In the genomic region with DNA sequence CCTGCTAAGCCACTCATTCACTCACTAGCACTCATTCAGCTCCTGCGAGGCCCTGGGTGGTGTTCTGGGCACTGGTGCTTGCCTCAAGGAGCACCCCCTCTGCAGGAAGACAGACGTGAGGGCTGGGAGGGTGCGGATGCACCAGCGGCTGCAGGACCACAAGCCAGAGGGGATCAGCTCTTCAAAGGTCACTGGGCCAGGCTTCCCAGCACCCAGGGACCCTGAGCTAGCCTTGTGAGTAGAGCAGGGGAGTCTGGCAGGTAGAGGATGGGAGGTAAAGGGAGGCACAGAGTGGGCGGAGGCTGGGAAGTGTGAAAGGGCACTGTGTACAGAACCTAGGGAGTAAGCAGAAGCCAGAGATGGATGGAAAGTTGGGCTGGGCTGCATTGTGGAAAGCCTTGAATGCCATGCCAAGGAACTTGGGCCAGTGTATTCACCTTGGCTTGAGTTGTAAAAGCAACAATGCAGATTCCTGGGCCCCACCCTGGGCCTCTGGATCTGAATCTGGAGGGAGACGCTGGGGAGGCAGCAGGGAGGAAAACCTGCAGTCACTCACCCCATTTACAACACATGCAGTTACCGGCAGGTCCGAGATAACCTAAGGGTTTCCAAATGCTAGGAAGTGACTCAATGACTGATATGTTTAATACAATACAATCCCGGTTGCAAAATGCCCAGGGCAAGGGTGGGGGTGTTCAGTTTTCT, we compare ENCODE assay signal across 1 cellular context.
TF ChIP-seq lines count a peak whose summit lies in the region.

No MANE protein-coding gene starts in this region.

TF ChIP-seq in GM12878, 131 proteins besides CTCF, POLR2A, EP300 and RAD21 (continued from another document and continues in another):
- TF ChIP-seq, protein P1, sequence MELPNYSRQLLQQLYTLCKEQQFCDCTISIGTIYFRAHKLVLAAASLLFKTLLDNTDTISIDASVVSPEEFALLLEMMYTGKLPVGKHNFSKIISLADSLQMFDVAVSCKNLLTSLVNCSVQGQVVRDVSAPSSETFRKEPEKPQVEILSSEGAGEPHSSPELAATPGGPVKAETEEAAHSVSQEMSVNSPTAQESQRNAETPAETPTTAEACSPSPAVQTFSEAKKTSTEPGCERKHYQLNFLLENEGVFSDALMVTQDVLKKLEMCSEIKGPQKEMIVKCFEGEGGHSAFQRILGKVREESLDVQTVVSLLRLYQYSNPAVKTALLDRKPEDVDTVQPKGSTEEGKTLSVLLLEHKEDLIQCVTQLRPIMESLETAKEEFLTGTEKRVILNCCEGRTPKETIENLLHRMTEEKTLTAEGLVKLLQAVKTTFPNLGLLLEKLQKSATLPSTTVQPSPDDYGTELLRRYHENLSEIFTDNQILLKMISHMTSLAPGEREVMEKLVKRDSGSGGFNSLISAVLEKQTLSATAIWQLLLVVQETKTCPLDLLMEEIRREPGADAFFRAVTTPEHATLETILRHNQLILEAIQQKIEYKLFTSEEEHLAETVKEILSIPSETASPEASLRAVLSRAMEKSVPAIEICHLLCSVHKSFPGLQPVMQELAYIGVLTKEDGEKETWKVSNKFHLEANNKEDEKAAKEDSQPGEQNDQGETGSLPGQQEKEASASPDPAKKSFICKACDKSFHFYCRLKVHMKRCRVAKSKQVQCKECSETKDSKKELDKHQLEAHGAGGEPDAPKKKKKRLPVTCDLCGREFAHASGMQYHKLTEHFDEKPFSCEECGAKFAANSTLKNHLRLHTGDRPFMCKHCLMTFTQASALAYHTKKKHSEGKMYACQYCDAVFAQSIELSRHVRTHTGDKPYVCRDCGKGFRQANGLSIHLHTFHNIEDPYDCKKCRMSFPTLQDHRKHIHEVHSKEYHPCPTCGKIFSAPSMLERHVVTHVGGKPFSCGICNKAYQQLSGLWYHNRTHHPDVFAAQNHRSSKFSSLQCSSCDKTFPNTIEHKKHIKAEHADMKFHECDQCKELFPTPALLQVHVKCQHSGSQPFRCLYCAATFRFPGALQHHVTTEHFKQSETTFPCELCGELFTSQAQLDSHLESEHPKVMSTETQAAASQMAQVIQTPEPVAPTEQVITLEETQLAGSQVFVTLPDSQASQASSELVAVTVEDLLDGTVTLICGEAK (IDR thresholded peaks at IDR 0.05; ENCODE audit: borderline replicate concordance), result no peak
- TF ChIP-seq, protein P2, sequence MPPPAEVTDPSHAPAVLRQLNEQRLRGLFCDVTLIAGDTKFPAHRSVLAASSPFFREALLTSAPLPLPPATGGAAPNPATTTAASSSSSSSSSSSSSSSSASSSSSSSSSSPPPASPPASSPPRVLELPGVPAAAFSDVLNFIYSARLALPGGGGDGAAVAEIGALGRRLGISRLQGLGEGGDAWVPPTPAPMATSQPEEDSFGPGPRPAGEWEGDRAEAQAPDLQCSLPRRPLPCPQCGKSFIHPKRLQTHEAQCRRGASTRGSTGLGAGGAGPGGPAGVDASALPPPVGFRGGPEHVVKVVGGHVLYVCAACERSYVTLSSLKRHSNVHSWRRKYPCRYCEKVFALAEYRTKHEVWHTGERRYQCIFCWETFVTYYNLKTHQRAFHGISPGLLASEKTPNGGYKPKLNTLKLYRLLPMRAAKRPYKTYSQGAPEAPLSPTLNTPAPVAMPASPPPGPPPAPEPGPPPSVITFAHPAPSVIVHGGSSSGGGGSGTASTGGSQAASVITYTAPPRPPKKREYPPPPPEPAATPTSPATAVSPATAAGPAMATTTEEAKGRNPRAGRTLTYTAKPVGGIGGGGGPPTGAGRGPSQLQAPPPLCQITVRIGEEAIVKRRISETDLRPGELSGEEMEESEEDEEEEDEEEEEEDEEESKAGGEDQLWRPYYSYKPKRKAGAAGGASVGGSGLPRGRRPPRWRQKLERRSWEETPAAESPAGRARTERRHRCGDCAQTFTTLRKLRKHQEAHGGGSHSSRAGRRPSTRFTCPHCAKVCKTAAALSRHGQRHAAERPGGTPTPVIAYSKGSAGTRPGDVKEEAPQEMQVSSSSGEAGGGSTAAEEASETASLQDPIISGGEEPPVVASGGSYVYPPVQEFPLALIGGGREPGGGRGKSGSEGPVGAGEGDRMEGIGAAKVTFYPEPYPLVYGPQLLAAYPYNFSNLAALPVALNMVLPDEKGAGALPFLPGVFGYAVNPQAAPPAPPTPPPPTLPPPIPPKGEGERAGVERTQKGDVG (CRISPR knock-in tag; IDR thresholded peaks at IDR 0.05), result no peak
- TF ChIP-seq IKZF1 (conservative IDR thresholded peaks at IDR 0.05) (peak; percentile 32; the same call in 1 of the 2 replicates), RBBP5 (conservative IDR thresholded peaks at IDR 0.05) (no peak), CREM (IDR thresholded peaks at IDR 0.05; ENCODE audit: low read depth) (no peak), IRF4 (IDR thresholded peaks at IDR 0.05; ENCODE audit: low read depth, low read length) (no peak), SMC3 (IDR thresholded peaks at IDR 0.05; ENCODE audit: borderline replicate concordance, low read length) (no peak), CBX5 (IDR thresholded peaks at IDR 0.05; ENCODE audit: low read depth) (no peak), FOXM1 (IDR thresholded peaks at IDR 0.05; ENCODE audit: low read depth, low read length) (no peak), RAD51 (IDR thresholded peaks at IDR 0.05) (no peak), EGR1 (IDR thresholded peaks at IDR 0.05; ENCODE audit: borderline replicate concordance in 1 of 2, low read depth in 2 of 2, low read length in 2 of 2) (no peak), GATAD2B (conservative IDR thresholded peaks at IDR 0.05; ENCODE audit: low read depth) (0 out of 2 replicates have a peak, but pooled peaks have one; percentile 17), KAT2A (conservative IDR thresholded peaks at IDR 0.05; ENCODE audit: control insufficient read depth, low read depth, low read length) (no peak), SREBF1 (IDR thresholded peaks at IDR 0.05; ENCODE audit: low read length) (no peak), CREB1 (IDR thresholded peaks at IDR 0.05; ENCODE audit: low read depth) (no peak), YY1 (IDR thresholded peaks at IDR 0.05; ENCODE audit: low read depth, low read length) (no peak), BRCA1 (IDR thresholded peaks at IDR 0.05; ENCODE audit: low read depth, low read length) (no peak), TCF3 (IDR thresholded peaks at IDR 0.05; ENCODE audit: borderline replicate concordance, insufficient read depth, low read depth, low read length) (no peak)
- TF ChIP-seq, protein P3, sequence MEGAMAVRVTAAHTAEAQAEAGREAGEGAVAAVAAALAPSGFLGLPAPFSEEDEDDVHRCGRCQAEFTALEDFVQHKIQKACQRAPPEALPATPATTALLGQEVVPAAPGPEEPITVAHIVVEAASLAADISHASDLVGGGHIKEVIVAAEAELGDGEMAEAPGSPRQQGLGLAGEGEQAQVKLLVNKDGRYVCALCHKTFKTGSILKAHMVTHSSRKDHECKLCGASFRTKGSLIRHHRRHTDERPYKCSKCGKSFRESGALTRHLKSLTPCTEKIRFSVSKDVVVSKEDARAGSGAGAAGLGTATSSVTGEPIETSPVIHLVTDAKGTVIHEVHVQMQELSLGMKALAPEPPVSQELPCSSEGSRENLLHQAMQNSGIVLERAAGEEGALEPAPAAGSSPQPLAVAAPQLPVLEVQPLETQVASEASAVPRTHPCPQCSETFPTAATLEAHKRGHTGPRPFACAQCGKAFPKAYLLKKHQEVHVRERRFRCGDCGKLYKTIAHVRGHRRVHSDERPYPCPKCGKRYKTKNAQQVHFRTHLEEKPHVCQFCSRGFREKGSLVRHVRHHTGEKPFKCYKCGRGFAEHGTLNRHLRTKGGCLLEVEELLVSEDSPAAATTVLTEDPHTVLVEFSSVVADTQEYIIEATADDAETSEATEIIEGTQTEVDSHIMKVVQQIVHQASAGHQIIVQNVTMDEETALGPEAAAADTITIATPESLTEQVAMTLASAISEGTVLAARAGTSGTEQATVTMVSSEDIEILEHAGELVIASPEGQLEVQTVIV (IDR thresholded peaks at IDR 0.05; ENCODE audit: borderline replicate concordance, partially characterized antibody), result no peak
- TF ChIP-seq, protein P4, sequence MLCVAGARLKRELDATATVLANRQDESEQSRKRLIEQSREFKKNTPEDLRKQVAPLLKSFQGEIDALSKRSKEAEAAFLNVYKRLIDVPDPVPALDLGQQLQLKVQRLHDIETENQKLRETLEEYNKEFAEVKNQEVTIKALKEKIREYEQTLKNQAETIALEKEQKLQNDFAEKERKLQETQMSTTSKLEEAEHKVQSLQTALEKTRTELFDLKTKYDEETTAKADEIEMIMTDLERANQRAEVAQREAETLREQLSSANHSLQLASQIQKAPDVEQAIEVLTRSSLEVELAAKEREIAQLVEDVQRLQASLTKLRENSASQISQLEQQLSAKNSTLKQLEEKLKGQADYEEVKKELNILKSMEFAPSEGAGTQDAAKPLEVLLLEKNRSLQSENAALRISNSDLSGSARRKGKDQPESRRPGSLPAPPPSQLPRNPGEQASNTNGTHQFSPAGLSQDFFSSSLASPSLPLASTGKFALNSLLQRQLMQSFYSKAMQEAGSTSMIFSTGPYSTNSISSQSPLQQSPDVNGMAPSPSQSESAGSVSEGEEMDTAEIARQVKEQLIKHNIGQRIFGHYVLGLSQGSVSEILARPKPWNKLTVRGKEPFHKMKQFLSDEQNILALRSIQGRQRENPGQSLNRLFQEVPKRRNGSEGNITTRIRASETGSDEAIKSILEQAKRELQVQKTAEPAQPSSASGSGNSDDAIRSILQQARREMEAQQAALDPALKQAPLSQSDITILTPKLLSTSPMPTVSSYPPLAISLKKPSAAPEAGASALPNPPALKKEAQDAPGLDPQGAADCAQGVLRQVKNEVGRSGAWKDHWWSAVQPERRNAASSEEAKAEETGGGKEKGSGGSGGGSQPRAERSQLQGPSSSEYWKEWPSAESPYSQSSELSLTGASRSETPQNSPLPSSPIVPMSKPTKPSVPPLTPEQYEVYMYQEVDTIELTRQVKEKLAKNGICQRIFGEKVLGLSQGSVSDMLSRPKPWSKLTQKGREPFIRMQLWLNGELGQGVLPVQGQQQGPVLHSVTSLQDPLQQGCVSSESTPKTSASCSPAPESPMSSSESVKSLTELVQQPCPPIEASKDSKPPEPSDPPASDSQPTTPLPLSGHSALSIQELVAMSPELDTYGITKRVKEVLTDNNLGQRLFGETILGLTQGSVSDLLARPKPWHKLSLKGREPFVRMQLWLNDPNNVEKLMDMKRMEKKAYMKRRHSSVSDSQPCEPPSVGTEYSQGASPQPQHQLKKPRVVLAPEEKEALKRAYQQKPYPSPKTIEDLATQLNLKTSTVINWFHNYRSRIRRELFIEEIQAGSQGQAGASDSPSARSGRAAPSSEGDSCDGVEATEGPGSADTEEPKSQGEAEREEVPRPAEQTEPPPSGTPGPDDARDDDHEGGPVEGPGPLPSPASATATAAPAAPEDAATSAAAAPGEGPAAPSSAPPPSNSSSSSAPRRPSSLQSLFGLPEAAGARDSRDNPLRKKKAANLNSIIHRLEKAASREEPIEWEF (IDR thresholded peaks at IDR 0.05; ENCODE audit: insufficient replicate concordance, low read depth, low read length), result no peak
- TF ChIP-seq, protein P5, sequence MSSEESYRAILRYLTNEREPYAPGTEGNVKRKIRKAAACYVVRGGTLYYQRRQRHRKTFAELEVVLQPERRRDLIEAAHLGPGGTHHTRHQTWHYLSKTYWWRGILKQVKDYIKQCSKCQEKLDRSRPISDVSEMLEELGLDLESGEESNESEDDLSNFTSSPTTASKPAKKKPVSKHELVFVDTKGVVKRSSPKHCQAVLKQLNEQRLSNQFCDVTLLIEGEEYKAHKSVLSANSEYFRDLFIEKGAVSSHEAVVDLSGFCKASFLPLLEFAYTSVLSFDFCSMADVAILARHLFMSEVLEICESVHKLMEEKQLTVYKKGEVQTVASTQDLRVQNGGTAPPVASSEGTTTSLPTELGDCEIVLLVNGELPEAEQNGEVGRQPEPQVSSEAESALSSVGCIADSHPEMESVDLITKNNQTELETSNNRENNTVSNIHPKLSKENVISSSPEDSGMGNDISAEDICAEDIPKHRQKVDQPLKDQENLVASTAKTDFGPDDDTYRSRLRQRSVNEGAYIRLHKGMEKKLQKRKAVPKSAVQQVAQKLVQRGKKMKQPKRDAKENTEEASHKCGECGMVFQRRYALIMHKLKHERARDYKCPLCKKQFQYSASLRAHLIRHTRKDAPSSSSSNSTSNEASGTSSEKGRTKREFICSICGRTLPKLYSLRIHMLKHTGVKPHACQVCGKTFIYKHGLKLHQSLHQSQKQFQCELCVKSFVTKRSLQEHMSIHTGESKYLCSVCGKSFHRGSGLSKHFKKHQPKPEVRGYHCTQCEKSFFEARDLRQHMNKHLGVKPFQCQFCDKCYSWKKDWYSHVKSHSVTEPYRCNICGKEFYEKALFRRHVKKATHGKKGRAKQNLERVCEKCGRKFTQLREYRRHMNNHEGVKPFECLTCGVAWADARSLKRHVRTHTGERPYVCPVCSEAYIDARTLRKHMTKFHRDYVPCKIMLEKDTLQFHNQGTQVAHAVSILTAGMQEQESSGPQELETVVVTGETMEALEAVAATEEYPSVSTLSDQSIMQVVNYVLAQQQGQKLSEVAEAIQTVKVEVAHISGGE (CRISPR knock-in tag; IDR thresholded peaks at IDR 0.05), result no peak
- TF ChIP-seq, protein P6, sequence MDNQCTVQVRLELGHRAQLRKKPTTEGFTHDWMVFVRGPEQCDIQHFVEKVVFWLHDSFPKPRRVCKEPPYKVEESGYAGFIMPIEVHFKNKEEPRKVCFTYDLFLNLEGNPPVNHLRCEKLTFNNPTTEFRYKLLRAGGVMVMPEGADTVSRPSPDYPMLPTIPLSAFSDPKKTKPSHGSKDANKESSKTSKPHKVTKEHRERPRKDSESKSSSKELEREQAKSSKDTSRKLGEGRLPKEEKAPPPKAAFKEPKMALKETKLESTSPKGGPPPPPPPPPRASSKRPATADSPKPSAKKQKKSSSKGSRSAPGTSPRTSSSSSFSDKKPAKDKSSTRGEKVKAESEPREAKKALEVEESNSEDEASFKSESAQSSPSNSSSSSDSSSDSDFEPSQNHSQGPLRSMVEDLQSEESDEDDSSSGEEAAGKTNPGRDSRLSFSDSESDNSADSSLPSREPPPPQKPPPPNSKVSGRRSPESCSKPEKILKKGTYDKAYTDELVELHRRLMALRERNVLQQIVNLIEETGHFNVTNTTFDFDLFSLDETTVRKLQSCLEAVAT (IDR thresholded peaks at IDR 0.05), result 0 out of 2 replicates have a peak, but pooled peaks have one; percentile 31
- TF ChIP-seq, protein P7, sequence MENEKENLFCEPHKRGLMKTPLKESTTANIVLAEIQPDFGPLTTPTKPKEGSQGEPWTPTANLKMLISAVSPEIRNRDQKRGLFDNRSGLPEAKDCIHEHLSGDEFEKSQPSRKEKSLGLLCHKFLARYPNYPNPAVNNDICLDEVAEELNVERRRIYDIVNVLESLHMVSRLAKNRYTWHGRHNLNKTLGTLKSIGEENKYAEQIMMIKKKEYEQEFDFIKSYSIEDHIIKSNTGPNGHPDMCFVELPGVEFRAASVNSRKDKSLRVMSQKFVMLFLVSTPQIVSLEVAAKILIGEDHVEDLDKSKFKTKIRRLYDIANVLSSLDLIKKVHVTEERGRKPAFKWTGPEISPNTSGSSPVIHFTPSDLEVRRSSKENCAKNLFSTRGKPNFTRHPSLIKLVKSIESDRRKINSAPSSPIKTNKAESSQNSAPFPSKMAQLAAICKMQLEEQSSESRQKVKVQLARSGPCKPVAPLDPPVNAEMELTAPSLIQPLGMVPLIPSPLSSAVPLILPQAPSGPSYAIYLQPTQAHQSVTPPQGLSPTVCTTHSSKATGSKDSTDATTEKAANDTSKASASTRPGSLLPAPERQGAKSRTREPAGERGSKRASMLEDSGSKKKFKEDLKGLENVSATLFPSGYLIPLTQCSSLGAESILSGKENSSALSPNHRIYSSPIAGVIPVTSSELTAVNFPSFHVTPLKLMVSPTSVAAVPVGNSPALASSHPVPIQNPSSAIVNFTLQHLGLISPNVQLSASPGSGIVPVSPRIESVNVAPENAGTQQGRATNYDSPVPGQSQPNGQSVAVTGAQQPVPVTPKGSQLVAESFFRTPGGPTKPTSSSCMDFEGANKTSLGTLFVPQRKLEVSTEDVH (IDR thresholded peaks at IDR 0.05; ENCODE audit: low read depth, partially characterized antibody), result no peak
